8 cellular contexts compared by ENCODE assay signal in the genomic region with DNA sequence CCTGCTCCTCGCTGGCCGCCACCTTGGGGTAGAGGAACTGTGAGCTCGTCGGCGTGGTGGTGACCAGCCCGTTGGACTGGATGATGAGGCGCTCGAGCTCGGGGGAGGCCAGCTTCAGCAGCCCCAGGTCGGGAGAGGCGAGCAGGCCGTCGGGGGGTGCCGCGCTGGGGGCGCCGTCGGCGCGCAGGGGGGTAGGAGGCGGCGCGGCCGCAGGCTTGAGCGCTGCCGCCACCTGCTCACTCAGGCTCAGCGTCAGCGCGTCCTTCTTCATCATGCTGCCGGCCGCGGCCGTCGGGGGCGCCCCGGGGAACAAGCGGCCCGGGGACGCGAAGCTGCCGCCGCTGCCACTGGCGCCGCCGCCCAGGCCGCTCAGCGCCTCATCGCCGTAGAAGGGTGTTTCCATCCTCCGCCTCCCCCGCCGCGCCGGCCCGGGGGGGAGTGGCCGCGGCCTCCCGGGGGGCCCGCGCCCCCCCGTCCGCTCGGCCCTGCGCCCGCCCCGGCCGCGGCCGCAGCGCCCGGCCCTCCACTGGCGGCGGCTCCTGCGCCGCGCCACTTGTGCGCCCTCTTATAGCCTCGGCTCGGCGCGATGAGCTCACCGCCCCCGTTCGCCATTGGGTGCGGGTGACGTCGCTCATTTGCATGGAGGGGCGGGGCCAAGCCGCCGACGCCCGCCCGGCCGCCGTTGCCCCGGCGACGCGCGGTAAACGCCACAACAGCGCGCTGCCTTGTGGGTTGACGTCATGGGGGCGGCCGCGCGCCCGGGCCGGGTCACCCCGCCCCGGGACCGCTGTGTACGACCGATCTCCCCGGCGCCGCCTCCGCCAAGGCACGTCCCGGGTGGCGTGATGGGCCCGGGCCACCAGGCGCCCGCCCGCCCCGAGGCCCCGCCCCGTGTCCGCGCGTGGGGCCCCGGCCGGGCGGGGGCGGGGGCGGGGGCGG. TPM values are rescaled to one million over a fixed set of nuclear protein-coding genes. Genes with fewer than 3 reads are reported as not detected.
DNase-seq lines count a peak whose midpoint lies in the region; ATAC-seq and TF ChIP-seq lines count a peak whose summit lies in the region.

TSS of gene JUND (minus strand) at position 541 of the 939 bp plus-strand sequence. CDS start at position 403, 138 bp downstream.

- CTCF ChIA-PET in RWPE1 (lab: Yijun Ruan, JAX) = interaction anchor here (0.5 to 3.1 kb wide), 2 partner anchors 29 to 90 kb away, joined by 4 to 16 read pairs; no protein-coding TSS in a partner anchor

- peak; percentile 85 to 88 for ATAC-seq in natural killer cell treated with Interleukin-12 subunit alpha and Interleukin-12 subunit beta and Interleukin-15 and Interleukin-18, amount 100 ng/mL, for 72 hours

- peaks cover 11% of the 10 kb centered on the region for H3K36me3 Mint-ChIP-seq in natural killer cell treated with Interleukin-12 subunit alpha and Interleukin-12 subunit beta and Interleukin-15 and Interleukin-18, amount 100 ng/mL, for 72 hours

- POLR2A ChIA-PET in RWPE1 (lab: Yijun Ruan, JAX; ENCODE audit: low non-redundant PET) = interaction anchor here (0.5 to 5.0 kb wide), 9 partner anchors 10 to 83 kb away, joined by 3 to 40 read pairs (median 6); partner anchors contain the start of gene LSM4

- H3K27ac ChIP-seq in RWPE1 = peak within 1 kb of the TSS; percentile 99

- no peaks in the 10 kb centered on the region for H3K27me3 Mint-ChIP-seq in natural killer cell treated with Interleukin-12 subunit alpha and Interleukin-12 subunit beta and Interleukin-15 and Interleukin-18, amount 100 ng/mL, for 72 hours

- peaks cover 37 to 40% of the 10 kb centered on the region in 2 donors for H3K4me1 Mint-ChIP-seq in natural killer cell treated with Interleukin-12 subunit alpha and Interleukin-12 subunit beta and Interleukin-15 and Interleukin-18, amount 100 ng/mL, for 72 hours (ENCODE audit: low read depth in 2 of 2)

- no peak for TF ChIP-seq CTCF in RWPE1 (conservative IDR thresholded peaks at IDR 0.05; ENCODE audit: low read depth)

- peak within 1 kb of the TSS; percentile 91 for H3K4me3 Mint-ChIP-seq in natural killer cell treated with Interleukin-12 subunit alpha and Interleukin-12 subunit beta and Interleukin-15 and Interleukin-18, amount 100 ng/mL, for 72 hours

- H3K27ac Mint-ChIP-seq in natural killer cell treated with Interleukin-12 subunit alpha and Interleukin-12 subunit beta and Interleukin-15 and Interleukin-18, amount 100 ng/mL, for 72 hours = peak within 1 kb of the TSS; percentile 94 to 98

- peak; percentile 96 for DNase-seq in ELR (ENCODE audit: low read depth)
- peak; percentile 97 for DNase-seq in H4 (ENCODE audit: low spot score)
- DNase-seq in LoVo (ENCODE audit: low spot score) = peak; percentile 98
- DNase-seq in RWPE1 (ENCODE audit: low spot score) = peak; percentile 96
- peak; percentile 97 for DNase-seq in activated T-helper 9 cell treated with anti-CD3 and anti-CD28 coated beads, Interleukin-2, amount 50 U/mL, for 16 hours (ENCODE audit: low read depth)
- DNase-seq in fibroblast of peridontal ligament (ENCODE audit: extremely low read depth) = peak; percentile 96
- DNase-seq in natural killer cell treated with Interleukin-12 subunit alpha and Interleukin-12 subunit beta and Interleukin-15 and Interleukin-18, amount 100 ng/mL, for 72 hours (ENCODE audit: low spot score) = peak; percentile 99
- peak; percentile 95 for DNase-seq in stimulated activated naive CD4-positive, alpha-beta T cell treated with Interleukin-2 at 50 U/mL for 16 hours (lab: John Stamatoyannopoulos, UW)

- H3K9me3 Mint-ChIP-seq in natural killer cell treated with Interleukin-12 subunit alpha and Interleukin-12 subunit beta and Interleukin-15 and Interleukin-18, amount 100 ng/mL, for 72 hours = no peaks in the 10 kb centered on the region

RNA-seq across cellular contexts. Expression of gene JUND, which starts in this region (rescaled TPM):
- total RNA-seq in H4 (2014; rRNA removed; shearing (Covaris generic)) = 29.1 and 86.4 TPM in 2 replicates
- 100 to 1,000 TPM; 218 to 267 TPM for total RNA-seq in natural killer cell treated with Interleukin-12 subunit alpha and Interleukin-12 subunit beta and Interleukin-15 and Interleukin-18, amount 100 ng/mL, for 72 hours

Comparison
In these comparisons a context has a peak if more than half of its experiments do, and no peak if none do; other contexts are left out.
1. Peak in every context shown above with its lines: DNase-seq, ATAC-seq and H3K27ac ChIP-seq.